In the genomic region with DNA sequence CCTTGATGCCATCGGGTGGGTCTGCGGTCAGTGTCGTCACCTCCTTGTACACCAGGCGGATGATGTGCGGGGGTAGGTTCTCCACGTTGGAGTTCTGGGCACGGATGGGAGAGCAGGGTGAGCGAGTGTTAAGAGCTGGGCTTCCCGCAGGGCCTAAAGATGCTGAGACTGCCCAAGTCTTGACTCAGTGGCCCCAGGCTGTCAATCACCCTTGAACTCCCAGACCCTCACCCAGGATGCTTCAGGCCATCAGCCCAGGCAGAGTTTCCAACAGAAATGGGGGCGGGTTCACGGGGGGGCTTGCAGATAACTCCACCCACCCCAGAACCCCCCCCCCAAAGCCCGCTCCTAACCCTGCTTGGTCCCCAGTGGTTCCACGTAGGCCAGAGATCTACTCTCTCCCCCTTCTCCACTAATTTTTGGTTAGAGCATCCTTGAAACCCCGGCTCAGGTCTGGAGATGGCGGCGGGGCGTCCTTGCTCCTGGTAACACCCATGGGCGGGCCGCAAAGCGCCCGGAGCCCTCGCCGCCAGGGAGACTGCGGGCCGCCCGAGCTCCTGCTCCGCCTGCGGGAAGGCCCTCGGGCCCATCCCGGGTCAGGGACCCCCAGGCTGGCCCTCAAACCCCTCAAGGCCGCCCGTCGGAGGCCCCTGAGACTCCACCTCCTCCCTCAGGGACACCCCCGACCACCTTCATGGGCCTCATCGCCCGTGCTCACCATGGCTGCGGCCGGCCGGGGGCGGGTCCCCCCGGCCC, we compare ENCODE assay signal across 8 cellular contexts. TPM values are rescaled to one million over a fixed set of nuclear protein-coding genes. Genes with fewer than 3 reads are reported as not detected.
DNase-seq lines count a peak whose midpoint lies in the region; ATAC-seq and TF ChIP-seq lines count a peak whose summit lies in the region.

No MANE protein-coding gene starts in this region.

- DNase-seq in DMS 273 (lab: John Stamatoyannopoulos, UW; ENCODE audit: unreplicated experiment) (peak; percentile 58), DMS 273 treated with DMSO at 0.1 percent for 48 hours (lab: John Stamatoyannopoulos, UW) (no peak), SJSA1 (ENCODE audit: low read depth in 1 of 2, low spot score in 2 of 2) (no peak), dorsolateral prefrontal cortex (peak in 1 of 10 donors; percentile 52), mesenchymal stem cell (peak; percentile 37), tibial nerve (ENCODE audit: low spot score in 2 of 2) (no peak), H4 (ENCODE audit: low spot score) (no peak)

- H3K9me3 ChIP-seq in SJSA1 (replicated peaks) (peaks cover 6% of the 10 kb centered on the region; the same call in 1 of the 2 replicates), mesenchymal stem cell (ENCODE audit: control insufficient read depth, low read length) (no peaks in the 10 kb centered on the region), tibial nerve (no peaks in the 10 kb centered on the region)

- H3K36me3 ChIP-seq in SJSA1 (peaks cover 55% of the 10 kb centered on the region), mesenchymal stem cell (ENCODE audit: control insufficient read depth in 1 of 2, insufficient read depth in 2 of 2, low read depth in 1 of 2, low read length in 2 of 2) (peaks cover 32 to 40% of the 10 kb centered on the region in 2 experiments), tibial nerve (peaks cover 0 to 36% (median 4%) of the 10 kb centered on the region in 3 donors)

- no peak overlapping the region for H4K8ac ChIP-seq in mesenchymal stem cell (ENCODE audit: low read length)

- peak overlapping the region; percentile 90 for H2BK5ac ChIP-seq in mesenchymal stem cell (ENCODE audit: low read depth, low read length, poor library complexity, severe bottlenecking)

- H2AK5ac ChIP-seq in mesenchymal stem cell (ENCODE audit: low read length, severe bottlenecking): no peak overlapping the region

- no peak overlapping the region for H3K4ac ChIP-seq in mesenchymal stem cell (ENCODE audit: low read depth in 1 of 2, low read length in 2 of 2)

- peak overlapping the region; percentile 61 for H2BK120ac ChIP-seq in mesenchymal stem cell (ENCODE audit: low read depth, low read length)

- TF ChIP-seq EP300 in tibial nerve (IDR thresholded peaks at IDR 0.05): no peak

- TF ChIP-seq CTCF in dorsolateral prefrontal cortex (IDR thresholded peaks at IDR 0.05 in 54 of 56, conservative IDR thresholded peaks at IDR 0.05 in 2 of 56; ENCODE audit: low read depth in 1 of 56, partially characterized antibody in 56 of 56): no peak
- TF ChIP-seq CTCF in tibial nerve (IDR thresholded peaks at IDR 0.05): peak in 1 of 5 experiments; percentile 30

- peak overlapping the region in 1 of 2 experiments; percentile 26 for H3K14ac ChIP-seq in mesenchymal stem cell (ENCODE audit: low read length in 2 of 2)

- H3K79me1 ChIP-seq in mesenchymal stem cell (replicated peaks; ENCODE audit: low read length, poor library complexity, severe bottlenecking): peaks cover 4% of the 10 kb centered on the region

- H2BK15ac ChIP-seq in mesenchymal stem cell (ENCODE audit: low read depth, poor library complexity, severe bottlenecking): no peak overlapping the region

- TF ChIP-seq POLR2A in tibial nerve (IDR thresholded peaks at IDR 0.05): no peak

- peak overlapping the region in 1 of 2 experiments; percentile 85 for H3K23ac ChIP-seq in mesenchymal stem cell (ENCODE audit: low read length in 2 of 2)

- peak overlapping the region; percentile 95 for H3K9ac ChIP-seq in mesenchymal stem cell (ENCODE audit: low read length)

- H3K27ac ChIP-seq in SJSA1: peak overlapping the region; percentile 100
- peak overlapping the region in 58 of 59 donors; percentile 51 to 99 (median 95) for H3K27ac ChIP-seq in dorsolateral prefrontal cortex
- peak overlapping the region; percentile 56 for H3K27ac ChIP-seq in mesenchymal stem cell (ENCODE audit: low read length, poor library complexity, severe bottlenecking)
- peak overlapping the region; percentile 95 to 98 (median 98) for H3K27ac ChIP-seq in tibial nerve

- H3K4me3 ChIP-seq in SJSA1: peak overlapping the region; percentile 96
- peak overlapping the region; percentile 72 to 99 (median 95) for H3K4me3 ChIP-seq in dorsolateral prefrontal cortex
- peak overlapping the region; percentile 83 to 90 for H3K4me3 ChIP-seq in mesenchymal stem cell (ENCODE audit: insufficient read depth in 1 of 2, low read depth in 1 of 2, low read length in 2 of 2)
- peak overlapping the region; percentile 76 to 99 (median 90) for H3K4me3 ChIP-seq in tibial nerve

- H3K4me1 ChIP-seq in SJSA1 (replicated peaks): peaks cover 45% of the 10 kb centered on the region
- H3K4me1 ChIP-seq in mesenchymal stem cell (ENCODE audit: control insufficient read depth, insufficient read depth, low read depth, low read length): peaks cover 19% of the 10 kb centered on the region
- peaks cover 0 to 33% (median 17%) of the 10 kb centered on the region in 4 donors for H3K4me1 ChIP-seq in tibial nerve

- peak overlapping the region; percentile 85 for H3K4me2 ChIP-seq in mesenchymal stem cell (ENCODE audit: low read length, poor library complexity, severe bottlenecking)

- ATAC-seq in HG02610 (IDR thresholded peaks at IDR 0.05; ENCODE audit: unreplicated experiment): peak; percentile 9

- H2AFZ ChIP-seq in mesenchymal stem cell (ENCODE audit: low read depth, low read length): no peak overlapping the region

- peak overlapping the region; percentile 71 to 79 for H3K18ac ChIP-seq in mesenchymal stem cell (ENCODE audit: low read depth in 1 of 2, low read length in 2 of 2)

- H2BK12ac ChIP-seq in mesenchymal stem cell (ENCODE audit: low read length in 2 of 2): no peak overlapping the region

- 17% methylated on average over 28 of the region's 41 CpGs for WGBS in mesenchymal stem cell
- 10 to 20% methylated on average over 15 to 35 of the region's 41 CpGs for WGBS in tibial nerve, 2 donors

- H3K27me3 ChIP-seq in SJSA1 (replicated peaks): no peaks in the 10 kb centered on the region
- H3K27me3 ChIP-seq in dorsolateral prefrontal cortex: no peaks in the 10 kb centered on the region
- H3K27me3 ChIP-seq in mesenchymal stem cell (ENCODE audit: control insufficient read depth in 1 of 2, insufficient read depth in 1 of 2, low read length in 2 of 2): no peaks in the 10 kb centered on the region
- no peaks in the 10 kb centered on the region for H3K27me3 ChIP-seq in tibial nerve

- H4K91ac ChIP-seq in mesenchymal stem cell (ENCODE audit: low read length): no peak overlapping the region

- intact Hi-C loops in dorsolateral prefrontal cortex (cut with DNase I): no loop called here

RNA-seq across cellular contexts. Expression of gene UBE2S, which starts 0.5 kb away (rescaled TPM):
- total RNA-seq in SJSA1 (2014; rRNA removed; shearing (Covaris generic)): 509 and 518 TPM in 2 replicates
- 10 to 100 TPM; 22.0 to 70.5 (median 39.8) TPM for total RNA-seq in dorsolateral prefrontal cortex
- 46.0 TPM for polyA plus RNA-seq in mesenchymal stem cell (2013, experiment 1 of 2)
- polyA plus RNA-seq in mesenchymal stem cell (2013, experiment 2 of 2): 46.4 TPM
- total RNA-seq in tibial nerve: 10 to 100 TPM in 2 of 4 donors, 1 to 10 TPM in 2; 8.0 to 16.2 (median 9.9) TPM
- total RNA-seq in H4 (2014; rRNA removed; shearing (Covaris generic)): 284 and 324 TPM in 2 replicates

RNA-seq across cellular contexts. Expression of gene RPL28, which starts 21.3 kb away (rescaled TPM):
- 243 and 543 TPM in 2 replicates for total RNA-seq in SJSA1 (2014; rRNA removed; shearing (Covaris generic))
- total RNA-seq in dorsolateral prefrontal cortex (100 to 1,000 TPM; 315 to 923 (median 541) TPM), tibial nerve (100 to 1,000 TPM; 266 to 574 (median 354) TPM)
- polyA plus RNA-seq in mesenchymal stem cell (2013, experiment 1 of 2): 3,020 TPM
- 2,919 TPM for polyA plus RNA-seq in mesenchymal stem cell (2013, experiment 2 of 2)
- total RNA-seq in H4 (2014; rRNA removed; shearing (Covaris generic)): 1,100 and 1,282 TPM in 2 replicates

RNA-seq across cellular contexts. Expression of gene TMEM238, which starts 23.0 kb away (rescaled TPM):
- total RNA-seq in SJSA1 (2014; rRNA removed; shearing (Covaris generic)): not detected in 2 replicates
- total RNA-seq in dorsolateral prefrontal cortex (1 to 10 TPM in 72 of 120 experiments, under 1 TPM in 39, not detected in 9; 0.39 to 3.3 (median 1.2) TPM), tibial nerve (1 to 10 TPM in 2 of 4 donors, under 1 TPM in 2; 0.63 to 7.5 (median 2.6) TPM)
- polyA plus RNA-seq in mesenchymal stem cell (2013, experiment 1 of 2): 0.18 TPM
- polyA plus RNA-seq in mesenchymal stem cell (2013, experiment 2 of 2): 0.10 TPM
- not detected in 2 replicates for total RNA-seq in H4 (2014; rRNA removed; shearing (Covaris generic))

RNA-seq across cellular contexts. Expression of gene TMEM190, which starts 30.4 kb away (rescaled TPM):
- total RNA-seq in SJSA1 (2014; rRNA removed; shearing (Covaris generic)): not detected in 2 replicates
- not detected for total RNA-seq in dorsolateral prefrontal cortex
- polyA plus RNA-seq in mesenchymal stem cell (2013, experiment 1 of 2): 0.26 TPM
- polyA plus RNA-seq in mesenchymal stem cell (2013, experiment 2 of 2): 0.08 TPM
- 1 to 10 TPM in 1 of 4 donors, not detected in 3; 2.7 TPM for total RNA-seq in tibial nerve
- not detected in 2 replicates for total RNA-seq in H4 (2014; rRNA removed; shearing (Covaris generic))

RNA-seq across cellular contexts. Expression of gene SHISA7, which starts 36.1 kb away (rescaled TPM):
- not detected in 2 replicates for total RNA-seq in SJSA1 (2014; rRNA removed; shearing (Covaris generic))
- 10 to 100 TPM; 24.3 to 47.1 (median 34.5) TPM for total RNA-seq in dorsolateral prefrontal cortex
- polyA plus RNA-seq in mesenchymal stem cell (2013, experiment 1 of 2): not detected
- under 0.01 TPM for polyA plus RNA-seq in mesenchymal stem cell (2013, experiment 2 of 2)
- 1 to 10 TPM in 3 of 4 donors, under 1 TPM in 1; 0.42 to 4.1 (median 2.0) TPM for total RNA-seq in tibial nerve
- not detected in 2 replicates for total RNA-seq in H4 (2014; rRNA removed; shearing (Covaris generic))

Comparison
In these comparisons a context has a peak if more than half of its experiments do, and no peak if none do; other contexts are left out.
1. DNase-seq: peak in DMS 273 (single experiment) and mesenchymal stem cell (single experiment); none in DMS 273 treated with DMSO at 0.1 percent for 48 hours (single experiment), SJSA1 (0 of 2), tibial nerve (0 of 2) and H4 (single experiment).
2. Peak in every context shown above with its lines, with median percentiles within 50 percentile points of each other: H3K27ac ChIP-seq and H3K4me3 ChIP-seq.